ENCODE assay signal across 19 cellular contexts in the genomic region with DNA sequence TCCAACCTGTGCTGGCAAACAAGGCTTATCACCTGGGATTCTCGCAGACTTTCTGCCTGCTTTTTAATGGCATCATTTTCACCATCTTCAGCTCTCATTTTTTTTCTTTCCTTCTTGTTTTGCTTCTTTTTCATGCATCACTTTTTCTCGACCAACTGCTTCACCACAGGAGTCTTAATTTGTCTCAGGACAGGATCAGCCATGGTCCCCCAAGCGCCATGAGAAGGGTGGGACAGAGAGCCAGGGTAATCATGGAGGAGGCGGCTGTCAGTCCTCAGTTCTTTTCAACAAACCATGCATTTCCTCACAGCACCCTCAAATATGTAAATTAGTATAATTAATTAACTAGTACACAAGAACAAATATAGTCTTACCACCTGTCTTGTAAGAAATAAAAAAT. TPM values are rescaled to one million over a fixed set of nuclear protein-coding genes. Genes with fewer than 3 reads are reported as not detected.
DNase-seq lines count a peak whose midpoint lies in the region; ATAC-seq and TF ChIP-seq lines count a peak whose summit lies in the region.
"Had no signal": no experiment of that assay in that cellular context is flagged by ENCODE, and none has a peak within 500 bp of the region (broad histone marks: within the 10 kb centered on the region; RNA-seq: fewer than 3 reads in every experiment).

No MANE protein-coding gene starts in this region.

- no peak overlapping the region for H3K4me3 Mint-ChIP-seq in activated CD8-positive, alpha-beta memory T cell treated with anti-CD3 and anti-CD28 coated beads, Interleukin-2, amount 10 ng/mL, durations not matched to agents 7 days and 5 days
- H3K4me3 Mint-ChIP-seq in H9 (peak overlapping the region in 1 of 2 experiments; percentile 18; a peak in 2 of 5 replicates), chondrocyte (ENCODE audit: unreplicated experiment) (no peak overlapping the region), osteocyte (ENCODE audit: unreplicated experiment) (no peak overlapping the region)
- H3K4me3 Mint-ChIP-seq: activated CD4-positive, alpha-beta memory T cell treated with anti-CD3 and anti-CD28 coated beads, Interleukin-2, amount 10 ng/mL, durations not matched to agents 7 days and 5 days; activated naive CD8-positive, alpha-beta T cell treated with anti-CD3 and anti-CD28 coated beads for 36 hours; activated T-cell treated with anti-CD3 and anti-CD28 coated beads, Interleukin-2, amount 50 U/mL, for 72 hours; T-helper 2 cell treated with Interferon-gamma antibody and Interleukin-4, amounts not matched to agents 5 μg/mL and 100 μg/mL, for 36 hours had no signal

- H3K9ac ChIP-seq in H9 (ENCODE audit: extremely low read depth, insufficient read length, low read length) = no peak overlapping the region
- H3K9ac ChIP-seq: SK-N-SH had no signal

- H3K23me2 ChIP-seq in H9 (ENCODE audit: insufficient read length, low read depth, low read length, poor library complexity, severe bottlenecking) = no peaks in the 10 kb centered on the region

- TF ChIP-seq CTCF in H9 (conservative IDR thresholded peaks at IDR 0.05) (no peak), chondrocyte (IDR thresholded peaks at IDR 0.05) (no peak), osteocyte (IDR thresholded peaks at IDR 0.05) (no peak)

- no peaks in the 10 kb centered on the region for H3K9me3 Mint-ChIP-seq in activated CD8-positive, alpha-beta memory T cell treated with anti-CD3 and anti-CD28 coated beads, Interleukin-2, amount 10 ng/mL, durations not matched to agents 7 days and 5 days (ENCODE audit: low read depth)
- H3K9me3 Mint-ChIP-seq in H9 = no peaks in the 10 kb centered on the region
- no peaks in the 10 kb centered on the region for H3K9me3 Mint-ChIP-seq in chondrocyte (ENCODE audit: low read depth)
- H3K9me3 Mint-ChIP-seq in osteocyte (ENCODE audit: unreplicated experiment) = no peaks in the 10 kb centered on the region
- H3K9me3 Mint-ChIP-seq: activated CD4-positive, alpha-beta memory T cell treated with anti-CD3 and anti-CD28 coated beads, Interleukin-2, amount 10 ng/mL, durations not matched to agents 7 days and 5 days; activated naive CD8-positive, alpha-beta T cell treated with anti-CD3 and anti-CD28 coated beads for 36 hours; activated T-cell treated with anti-CD3 and anti-CD28 coated beads, Interleukin-2, amount 50 U/mL, for 72 hours; T-helper 2 cell treated with Interferon-gamma antibody and Interleukin-4, amounts not matched to agents 5 μg/mL and 100 μg/mL, for 36 hours had no signal

- no peak overlapping the region for H3K27ac ChIP-seq in H9 (ENCODE audit: insufficient read length, low read depth, low read length)
- H3K27ac ChIP-seq: neutrophil, spleen had no signal

- H2BK20ac ChIP-seq in H9 (ENCODE audit: low read depth, low read length, poor library complexity, severe bottlenecking) = no peak overlapping the region

- no peak overlapping the region for H3T11ph ChIP-seq in H9 (ENCODE audit: low read length)

- no peaks in the 10 kb centered on the region for H3K27me3 ChIP-seq in H9 (ENCODE audit: insufficient read depth, low read length)
- H3K27me3 ChIP-seq: neutrophil, spleen had no signal

- no peak overlapping the region for H4K5ac ChIP-seq in H9 (ENCODE audit: insufficient read length, low read depth, low read length)

- no peaks in the 10 kb centered on the region for H3K9me3 ChIP-seq in H9 (ENCODE audit: control insufficient read depth, low read depth, low read length)
- H3K9me3 ChIP-seq: neutrophil, SK-N-SH, spleen had no signal

- H3K18ac ChIP-seq in H9 (ENCODE audit: insufficient read length, low read depth, low read length) = no peak overlapping the region

- DNase-seq in activated CD8-positive, alpha-beta memory T cell treated with anti-CD3 and anti-CD28 coated beads, Interleukin-2, amount 10 ng/mL, durations not matched to agents 7 days and 5 days = no peak
- no peak for DNase-seq in activated CD8-positive, alpha-beta memory T cell treated with anti-CD3 and anti-CD28 coated beads, Interleukin-2, amount 50 U/mL, for 4 hours
- DNase-seq in H9 = no peak
- no peak for DNase-seq in chondrocyte (ENCODE audit: low spot score)
- DNase-seq in osteocyte (ENCODE audit: extremely low spot score, unreplicated experiment) = no peak
- no peak for DNase-seq in NCI-H1436 (lab: John Stamatoyannopoulos, UW)
- no peak for DNase-seq in central memory CD4-positive, alpha-beta T cell
- DNase-seq: activated CD4-positive, alpha-beta memory T cell treated with anti-CD3 and anti-CD28 coated beads, Interleukin-2, amount 10 ng/mL, durations not matched to agents 7 days and 5 days; activated naive CD8-positive, alpha-beta T cell treated with anti-CD3 and anti-CD28 coated beads for 36 hours; activated T-cell treated with anti-CD3 and anti-CD28 coated beads, Interleukin-2, amount 50 U/mL, for 72 hours; KBM-7; left cardiac atrium; NCI-H187 treated with DMSO at 0.1 percent for 48 hours; SK-N-SH; spleen; stimulated activated CD4-positive, alpha-beta T cell treated with anti-CD3 and anti-CD28 coated beads, Interleukin-4, amount 100 ng/mL, for 24 hours had no signal

- H3K27me3 Mint-ChIP-seq in activated CD8-positive, alpha-beta memory T cell treated with anti-CD3 and anti-CD28 coated beads, Interleukin-2, amount 10 ng/mL, durations not matched to agents 7 days and 5 days = no peaks in the 10 kb centered on the region
- no peaks in the 10 kb centered on the region for H3K27me3 Mint-ChIP-seq in H9 (ENCODE audit: low read depth)
- no peaks in the 10 kb centered on the region for H3K27me3 Mint-ChIP-seq in chondrocyte (ENCODE audit: low read depth)
- H3K27me3 Mint-ChIP-seq in osteocyte (ENCODE audit: unreplicated experiment) = no peaks in the 10 kb centered on the region
- H3K27me3 Mint-ChIP-seq: activated CD4-positive, alpha-beta memory T cell treated with anti-CD3 and anti-CD28 coated beads, Interleukin-2, amount 10 ng/mL, durations not matched to agents 7 days and 5 days; activated naive CD8-positive, alpha-beta T cell treated with anti-CD3 and anti-CD28 coated beads for 36 hours had no signal

- peaks cover 6% of the 10 kb centered on the region for H3K79me1 ChIP-seq in H9 (ENCODE audit: insufficient read depth, low read depth, low read length, poor library complexity, severe bottlenecking)

- H2AK5ac ChIP-seq in H9 (ENCODE audit: insufficient read length, low read length) = no peak overlapping the region

- no peak overlapping the region for H3K14ac ChIP-seq in H9 (ENCODE audit: insufficient read depth, low read length)

- no peak overlapping the region for H3K4me2 ChIP-seq in H9 (ENCODE audit: insufficient read depth, insufficient read length, low read length)
- H3K4me2 ChIP-seq: SK-N-SH had no signal

- no peak overlapping the region for H3K56ac ChIP-seq in H9 (ENCODE audit: insufficient read length, low read depth, low read length)

- no peaks in the 10 kb centered on the region for H4K20me1 ChIP-seq in H9 (ENCODE audit: control insufficient read depth, insufficient read depth, insufficient read length)

- no peak overlapping the region for H2BK12ac ChIP-seq in H9 (ENCODE audit: insufficient read length, low read depth, low read length)

- no peak overlapping the region for H2AFZ ChIP-seq in H9 (ENCODE audit: low read length)

- peaks cover 32% of the 10 kb centered on the region for H3K4me1 Mint-ChIP-seq in activated CD8-positive, alpha-beta memory T cell treated with anti-CD3 and anti-CD28 coated beads, Interleukin-2, amount 10 ng/mL, durations not matched to agents 7 days and 5 days
- H3K4me1 Mint-ChIP-seq in H9 (peaks cover 37 to 42% of the 10 kb centered on the region in 2 experiments), chondrocyte (ENCODE audit: low read depth) (peaks cover 57% of the 10 kb centered on the region), osteocyte (ENCODE audit: unreplicated experiment) (peaks cover 41% of the 10 kb centered on the region)

- ATAC-seq in activated CD8-positive, alpha-beta memory T cell treated with anti-CD3 and anti-CD28 coated beads, Interleukin-2, amount 10 ng/mL, durations not matched to agents 7 days and 5 days = no peak
- ATAC-seq in HG03280 (IDR thresholded peaks at IDR 0.05; ENCODE audit: unreplicated experiment) = no peak
- ATAC-seq: activated T-cell treated with anti-CD3 and anti-CD28 coated beads, Interleukin-2, amount 50 U/mL, for 72 hours; left cardiac atrium had no signal

- no peak overlapping the region for H4K8ac ChIP-seq in H9 (replicated peaks; ENCODE audit: insufficient read length, low read depth, low read length)

- H2BK120ac ChIP-seq in H9 (ENCODE audit: low read depth, low read length, poor library complexity, severe bottlenecking) = no peak overlapping the region

- no peak overlapping the region for H2BK5ac ChIP-seq in H9 (ENCODE audit: insufficient read length, low read length)

- H3K36me3 Mint-ChIP-seq in activated CD8-positive, alpha-beta memory T cell treated with anti-CD3 and anti-CD28 coated beads, Interleukin-2, amount 10 ng/mL, durations not matched to agents 7 days and 5 days = peaks cover 36% of the 10 kb centered on the region
- H3K36me3 Mint-ChIP-seq in H9 (ENCODE audit: insufficient read depth in 1 of 3, low read depth in 3 of 3) (peaks cover 0 to 3% (median 0%) of the 10 kb centered on the region in 3 experiments; a peak in 3 of 7 replicates), chondrocyte (ENCODE audit: low read depth) (no peaks in the 10 kb centered on the region), osteocyte (ENCODE audit: unreplicated experiment) (no peaks in the 10 kb centered on the region)

- H2BK15ac ChIP-seq in H9 (ENCODE audit: low read depth, low read length) = no peak overlapping the region

- H3K4ac ChIP-seq in H9 (ENCODE audit: low read depth, low read length) = no peak overlapping the region

- H3K23ac ChIP-seq in H9 (ENCODE audit: insufficient read length, low read depth, low read length) = no peak overlapping the region

- no CpG with 5 or more reads among the region's 4 CpGs for WGBS in H9 (ENCODE audit: extremely low coverage, insufficient read length, low lambda C conversion rate)

- no peak overlapping the region for H4K91ac ChIP-seq in H9 (ENCODE audit: insufficient read length, low read depth, low read length)

- H3K27ac Mint-ChIP-seq in activated CD8-positive, alpha-beta memory T cell treated with anti-CD3 and anti-CD28 coated beads, Interleukin-2, amount 10 ng/mL, durations not matched to agents 7 days and 5 days = peak overlapping the region; percentile 7
- H3K27ac Mint-ChIP-seq in H9 (peak overlapping the region; percentile 1 to 90 (median 10); a peak in 5 of 7 replicates), chondrocyte (ENCODE audit: unreplicated experiment) (peak overlapping the region; percentile 2), osteocyte (ENCODE audit: unreplicated experiment) (peak overlapping the region; percentile 2)
- H3K27ac Mint-ChIP-seq: activated CD4-positive, alpha-beta memory T cell treated with anti-CD3 and anti-CD28 coated beads, Interleukin-2, amount 10 ng/mL, durations not matched to agents 7 days and 5 days; activated naive CD8-positive, alpha-beta T cell treated with anti-CD3 and anti-CD28 coated beads for 36 hours; T-helper 2 cell treated with Interferon-gamma antibody and Interleukin-4, amounts not matched to agents 5 μg/mL and 100 μg/mL, for 36 hours had no signal

- H3K79me2 ChIP-seq in H9 (ENCODE audit: insufficient read depth, low read length) = peaks cover 65% of the 10 kb centered on the region

- H3K4me1 ChIP-seq in H9 (ENCODE audit: insufficient read depth, low read length) = peaks cover 2% of the 10 kb centered on the region; the same call in 1 of the 2 replicates

- CTCF ChIA-PET in activated CD8-positive, alpha-beta memory T cell treated with anti-CD3 and anti-CD28 coated beads, Interleukin-2, amount 10 ng/mL, durations not matched to agents 7 days and 5 days (lab: Charles Lee) = no interaction called here

RNA-seq across cellular contexts. Expression of gene EIF4E, which starts 19.3 kb away (rescaled TPM):
- 100 to 1,000 TPM in 1 of 2 experiments, 10 to 100 TPM in 1; 92.1 to 122 TPM for total RNA-seq in activated CD8-positive, alpha-beta memory T cell treated with anti-CD3 and anti-CD28 coated beads, Interleukin-2, amount 10 ng/mL, durations not matched to agents 7 days and 5 days
- 163 and 166 TPM in 2 replicates for total RNA-seq in H9 (2021)
- total RNA-seq in chondrocyte = 66.1 to 79.6 TPM (median 68.8 TPM) in 3 replicates
- 60.6 and 64.6 TPM in 2 replicates for total RNA-seq in osteocyte
